Comparison of ENCODE assay signal across 8 cellular contexts in genomic region chr12:54279632-54280400, GRCh38. TPM values are rescaled to one million over a fixed set of nuclear protein-coding genes. Genes with fewer than 3 reads are reported as not detected.
A peak's percentile ranks its signal among the peaks of the same experiment; 100 is the strongest.
DNase-seq lines count a peak whose midpoint lies in the region; ATAC-seq and TF ChIP-seq lines count a peak whose summit lies in the region.

Gene CBX5 (minus strand): TSS chr12:54280122. CDS start chr12:54257650, 22,472 bp downstream.

- POLR2A ChIA-PET in AG04450 (lab: Yijun Ruan, JAX) = interaction anchor here (0.6 to 2.6 kb wide), 29 partner anchors 9 to 138 kb away, joined by 3 to 36 read pairs (median 5); partner anchors contain the start of genes COPZ1 and NFE2

- peak within 1 kb of the TSS; percentile 93 for H3K4me3 ChIP-seq in AG04450 (ENCODE audit: low read depth, low read length)
- peak within 1 kb of the TSS; percentile 98 for H3K4me3 ChIP-seq in WI38 (ENCODE audit: low read depth, low read length)
- peak within 1 kb of the TSS; percentile 82 to 87 for H3K4me3 ChIP-seq in cardiac fibroblast (replicated peaks in 1 of 2; ENCODE audit: low read depth in 2 of 2, low read length in 2 of 2)

- H3K27ac Mint-ChIP-seq in immature natural killer cell = no peak within 1 kb of the TSS

- CTCF ChIA-PET in AG04450 (lab: Charles Lee) = interaction anchor here (0.6 to 3.2 kb wide), 10 partner anchors 14 to 100 kb away, joined by 3 to 22 read pairs (median 4); partner anchors contain the start of gene COPZ1

- ATAC-seq in GM18909 (IDR thresholded peaks at IDR 0.05; ENCODE audit: poor library complexity, unreplicated experiment) (peak; percentile 74), HG03159 (IDR thresholded peaks at IDR 0.05; ENCODE audit: unreplicated experiment) (peak; percentile 66)

- H3K27me3 ChIP-seq in AG04450 (ENCODE audit: control insufficient read depth, insufficient read depth, low read length) = no peaks in the 10 kb centered on the region

- H3K27ac ChIP-seq in AG04450 (ENCODE audit: low read depth, low read length) = peak within 1 kb of the TSS; percentile 87

- DNase-seq in AG04450 (ENCODE audit: low read depth, low spot score) = peak; percentile 100
- peak; percentile 98 for DNase-seq in NCI-H2227 (lab: John Stamatoyannopoulos, UW; ENCODE audit: unreplicated experiment)
- DNase-seq in cardiac fibroblast (ENCODE audit: low read depth in 2 of 2) = peak; percentile 100
- peak; percentile 100 for DNase-seq in immature natural killer cell
- DNase-seq in smooth muscle cell of the brain vasculature (ENCODE audit: low read depth, low spot score) = peak; percentile 99

- H3K9me3 Mint-ChIP-seq in immature natural killer cell = no peaks in the 10 kb centered on the region

- H3K4me1 Mint-ChIP-seq in immature natural killer cell = peaks cover 3 to 9% of the 10 kb centered on the region in 2 donors

- TF ChIP-seq CTCF in AG04450 (IDR thresholded peaks at IDR 0.05; ENCODE audit: low read depth, low read length) = no peak
- TF ChIP-seq CTCF in WI38 (IDR thresholded peaks at IDR 0.05; ENCODE audit: low read depth, low read length) = no peak
- TF ChIP-seq CTCF in cardiac fibroblast (IDR thresholded peaks at IDR 0.05; ENCODE audit: low read depth, low read length) = no peak

- peaks cover 4 to 14% (median 10%) of the 10 kb centered on the region in 3 donors for H3K27me3 Mint-ChIP-seq in immature natural killer cell (ENCODE audit: low read depth in 3 of 3)

- no peaks in the 10 kb centered on the region for H3K9me3 ChIP-seq in AG04450 (ENCODE audit: control insufficient read depth, insufficient read depth, low read length)

- H3K36me3 Mint-ChIP-seq in immature natural killer cell = peaks cover 25 to 30% (median 27%) of the 10 kb centered on the region in 3 donors

- H3K4me3 Mint-ChIP-seq in immature natural killer cell = no peak within 1 kb of the TSS

RNA-seq across cellular contexts. Expression of gene CBX5, which starts in this region (rescaled TPM):
- polyA plus RNA-seq in AG04450 (2011; rRNA removed) (49.0 and 62.3 TPM in 2 replicates), immature natural killer cell (10 to 100 TPM in 2 of 3 donors, 1 to 10 TPM in 1; 5.9 to 23.6 (median 11.5) TPM)
- 57.1 and 101 TPM in 2 replicates for polyA minus RNA-seq in AG04450 (2011; rRNA and poly(A)+ RNA removed)

Comparison
In these comparisons a context has a peak if more than half of its experiments do, and no peak if none do; other contexts are left out.
1. Peak in every context shown above with its lines: DNase-seq, ATAC-seq, H3K4me3 ChIP-seq and H3K27ac ChIP-seq.